ENCODE assay signal across 24 cellular contexts in genomic region chr22:20107951-20108756, GRCh38. TPM values are rescaled to one million over a fixed set of nuclear protein-coding genes. Genes with fewer than 3 reads are reported as not detected.
A peak's percentile ranks its signal among the peaks of the same experiment; 100 is the strongest.
DNase-seq lines count a peak whose midpoint lies in the region; ATAC-seq, FAIRE-seq and TF ChIP-seq lines count a peak whose summit lies in the region.
"Had no signal": no experiment of that assay in that cellular context is flagged by ENCODE, and none has a peak within 500 bp of the region (broad histone marks: within the 10 kb centered on the region; RNA-seq: fewer than 3 reads in every experiment).

No MANE protein-coding gene starts in this region.

- H3K9me1 ChIP-seq in K562 (ENCODE audit: control insufficient read depth, insufficient read depth, low read length), result peaks cover 5% of the 10 kb centered on the region

- peaks cover 20% of the 10 kb centered on the region for H3K36me3 Mint-ChIP-seq in activated CD4-positive, alpha-beta T cell treated with anti-CD3 and anti-CD28 coated beads, Interleukin-2, amount 10 ng/mL, durations not matched to agents 7 days and 5 days (ENCODE audit: low read depth)
- H3K36me3 Mint-ChIP-seq in CD8-positive, alpha-beta memory T cell, result peaks cover 0 to 79% (median 8%) of the 10 kb centered on the region in 3 donors
- H3K36me3 Mint-ChIP-seq in neural crest cell (ENCODE audit: low read depth) (peaks cover 12% of the 10 kb centered on the region), Caco-2 (ENCODE audit: insufficient read depth, unreplicated experiment) (peaks cover 90% of the 10 kb centered on the region)

- no peaks in the 10 kb centered on the region for H3K27me3 ChIP-seq in CD8-positive, alpha-beta memory T cell (ENCODE audit: insufficient read depth, low read length, poor library complexity, severe bottlenecking)
- no peaks in the 10 kb centered on the region for H3K27me3 ChIP-seq in K562 (ENCODE audit: control insufficient read depth in 2 of 2, insufficient read depth in 2 of 2, low read length in 2 of 2)
- no peaks in the 10 kb centered on the region for H3K27me3 ChIP-seq in Caco-2 (replicated peaks; ENCODE audit: control insufficient read depth, insufficient read depth, low read length)

- no peak for TF ChIP-seq EP300 in K562 (IDR thresholded peaks at IDR 0.05; ENCODE audit: low read length)

- TF ChIP-seq CTCF in K562 (IDR thresholded peaks at IDR 0.05 in 2 of 3, conservative IDR thresholded peaks at IDR 0.05 in 1 of 3; ENCODE audit: insufficient read depth in 2 of 3, low read depth in 1 of 3, low read length in 3 of 3) (no peak), neural crest cell (conservative IDR thresholded peaks at IDR 0.05) (no peak), Caco-2 (IDR thresholded peaks at IDR 0.05; ENCODE audit: insufficient read depth in 1 of 2, low read depth in 1 of 2, low read length in 1 of 2, severe bottlenecking in 1 of 2, unreplicated experiment in 1 of 2) (no peak)

- no peak overlapping the region for H3K4me2 ChIP-seq in K562 (ENCODE audit: insufficient read depth, low read length)
- H3K4me2 ChIP-seq: smooth muscle cell had no signal

- peak overlapping the region in 1 of 2 experiments; percentile 48; a peak in 2 of 4 replicates for H3K9ac ChIP-seq in K562 (ENCODE audit: insufficient read depth in 1 of 2, low read depth in 2 of 2, low read length in 2 of 2)

- H3K9me3 Mint-ChIP-seq in activated CD4-positive, alpha-beta T cell treated with anti-CD3 and anti-CD28 coated beads, Interleukin-2, amount 10 ng/mL, durations not matched to agents 7 days and 5 days, result no peaks in the 10 kb centered on the region
- H3K9me3 Mint-ChIP-seq in CD8-positive, alpha-beta memory T cell, result no peaks in the 10 kb centered on the region
- no peaks in the 10 kb centered on the region for H3K9me3 Mint-ChIP-seq in neural crest cell
- no peaks in the 10 kb centered on the region for H3K9me3 Mint-ChIP-seq in Caco-2 (ENCODE audit: unreplicated experiment)
- H3K9me3 Mint-ChIP-seq: activated naive CD4-positive, alpha-beta T cell treated with anti-CD3 and anti-CD28 coated beads for 36 hours; brain; dendritic cell treated with granulocyte-macrophage colony-stimulating factor and Interleukin-4, amounts not matched to agents 40 ng/mL and 50 ng/mL, for 4 days; nephron progenitor cell had no signal

- no peak for TF ChIP-seq RAD21 in K562 (CRISPR knock-in tag; conservative IDR thresholded peaks at IDR 0.05 in 1 of 2, IDR thresholded peaks at IDR 0.05 in 1 of 2)

- H4K20me1 ChIP-seq in K562 (replicated peaks; ENCODE audit: control insufficient read depth, insufficient read depth, low read length), result peaks cover 80% of the 10 kb centered on the region

- BruUV-seq in K562 (replicated peaks; lab: Mats Ljungman, UMichigan) (no TSS peak), Caco-2 (replicated peaks; lab: Mats Ljungman, UMichigan) (no TSS peak)

- POLR2A ChIA-PET in activated CD4-positive, alpha-beta T cell treated with anti-CD3 and anti-CD28 coated beads, Interleukin-2, amount 10 ng/mL, durations not matched to agents 7 days and 5 days (lab: Charles Lee), result no interaction called here
- POLR2A ChIA-PET in CD8-positive, alpha-beta memory T cell (lab: Charles Lee), result interaction anchor here (0.6 to 1.5 kb wide), 2 partner anchors 9 to 37 kb away, joined by 4 to 5 read pairs; partner anchors contain the start of gene TRMT2A
- POLR2A ChIA-PET in K562 (lab: Yijun Ruan, JAX), result interaction anchor here (0.5 to 20.7 kb wide), 26 partner anchors 10 to 874 kb away, joined by 3 to 513 read pairs (median 3); partner anchors contain the start of genes DGCR6L, LZTR1, RANBP1 and TANGO2
- POLR2A ChIA-PET in Caco-2 (lab: Charles Lee), result interaction anchor here (1.1 kb wide), 1 partner anchor 9 kb away, joined by 3 read pairs; the partner anchor contains the start of gene TRMT2A

- H3K79me2 ChIP-seq in K562 (ENCODE audit: control insufficient read depth, insufficient read depth, low read length), result peaks cover 20% of the 10 kb centered on the region

- no peak for DNase-seq in activated CD4-positive, alpha-beta T cell treated with anti-CD3 and anti-CD28 coated beads, Interleukin-2, amount 10 ng/mL, durations not matched to agents 7 days and 5 days
- DNase-seq in activated CD4-positive, alpha-beta T cell treated with anti-CD3 and anti-CD28 coated beads, Interleukin-2, amount 50 U/mL, for 1 hour, result no peak
- peak in 1 of 5 donors; percentile 38 for DNase-seq in CD8-positive, alpha-beta memory T cell
- DNase-seq in K562 (ENCODE audit: extremely low read depth in 1 of 4, low spot score in 3 of 4), result no peak
- DNase-seq in neural crest cell (ENCODE audit: low read depth, low spot score), result no peak
- no peak for DNase-seq in iPS-NIHi11 (ENCODE audit: low spot score)
- DNase-seq in iPS-NIHi7 (ENCODE audit: extremely low spot score), result no peak
- no peak for DNase-seq in Caco-2
- DNase-seq: activated CD4-positive, CD25-positive, alpha-beta regulatory T cell; activated CD8-positive, alpha-beta memory T cell treated with anti-CD3 and anti-CD28 coated beads, Interleukin-2, amount 50 U/mL, for 4 hours; activated naive CD4-positive, alpha-beta T cell treated with anti-CD3 and anti-CD28 coated beads for 36 hours; DMS53; mesenchymal stem cell; NCI-H1694; NCI-H2227 treated with DMSO at 0.1 percent for 48 hours; NCI-H774; nephron progenitor cell; OCI-M1; stimulated activated CD4-positive, alpha-beta T cell treated with anti-CD3 and anti-CD28 coated beads, Interleukin-4, amount 100 ng/mL, for 4 hours had no signal

- H3K27ac Mint-ChIP-seq in activated CD4-positive, alpha-beta T cell treated with anti-CD3 and anti-CD28 coated beads, Interleukin-2, amount 10 ng/mL, durations not matched to agents 7 days and 5 days, result peak overlapping the region; percentile 64
- H3K27ac Mint-ChIP-seq in CD8-positive, alpha-beta memory T cell, result peak overlapping the region in 5 of 8 donors; percentile 42 to 96 (median 70)
- peak overlapping the region; percentile 81 for H3K27ac Mint-ChIP-seq in neural crest cell (ENCODE audit: unreplicated experiment)
- H3K27ac Mint-ChIP-seq in Caco-2 (ENCODE audit: unreplicated experiment), result no peak overlapping the region
- H3K27ac Mint-ChIP-seq: dendritic cell treated with granulocyte-macrophage colony-stimulating factor and Interleukin-4, amounts not matched to agents 40 ng/mL and 50 ng/mL, for 4 days; nephron progenitor cell had no signal

- ATAC-seq in K562, result no peak
- ATAC-seq: psoas muscle had no signal

- H3K4me3 Mint-ChIP-seq in activated CD4-positive, alpha-beta T cell treated with anti-CD3 and anti-CD28 coated beads, Interleukin-2, amount 10 ng/mL, durations not matched to agents 7 days and 5 days, result no peak overlapping the region
- no peak overlapping the region for H3K4me3 Mint-ChIP-seq in CD8-positive, alpha-beta memory T cell
- H3K4me3 Mint-ChIP-seq in neural crest cell (peak overlapping the region; percentile 72), Caco-2 (ENCODE audit: unreplicated experiment) (no peak overlapping the region)
- H3K4me3 Mint-ChIP-seq: activated naive CD4-positive, alpha-beta T cell treated with anti-CD3 and anti-CD28 coated beads for 36 hours; brain; dendritic cell treated with granulocyte-macrophage colony-stimulating factor and Interleukin-4, amounts not matched to agents 40 ng/mL and 50 ng/mL, for 4 days; nephron progenitor cell had no signal

- H3K4me1 Mint-ChIP-seq in activated CD4-positive, alpha-beta T cell treated with anti-CD3 and anti-CD28 coated beads, Interleukin-2, amount 10 ng/mL, durations not matched to agents 7 days and 5 days, result peaks cover 16% of the 10 kb centered on the region
- peaks cover 7 to 16% (median 10%) of the 10 kb centered on the region in 3 donors for H3K4me1 Mint-ChIP-seq in CD8-positive, alpha-beta memory T cell
- H3K4me1 Mint-ChIP-seq in neural crest cell (peaks cover 7% of the 10 kb centered on the region), Caco-2 (ENCODE audit: low read depth, unreplicated experiment) (no peaks in the 10 kb centered on the region)
- H3K4me1 Mint-ChIP-seq: nephron progenitor cell had no signal

- FAIRE-seq in K562 (lab: Jason Lieb, UNC), result no peak
- FAIRE-seq: GM12892 had no signal

- H3K4me1 ChIP-seq in CD8-positive, alpha-beta memory T cell (ENCODE audit: insufficient read depth, low read length), result no peaks in the 10 kb centered on the region
- H3K4me1 ChIP-seq in K562 (replicated peaks in 1 of 2; ENCODE audit: control insufficient read depth in 2 of 2, insufficient read depth in 2 of 2, low read length in 2 of 2) (peaks cover 0 to 58% of the 10 kb centered on the region in 2 experiments; a peak in 3 of 5 replicates), Caco-2 (no peaks in the 10 kb centered on the region)

- no peak overlapping the region for H2AFZ ChIP-seq in K562 (ENCODE audit: low read depth, low read length)

- H3K36me3 ChIP-seq in CD8-positive, alpha-beta memory T cell (ENCODE audit: insufficient read depth, low read length), result peaks cover 71% of the 10 kb centered on the region
- peaks cover 97% of the 10 kb centered on the region for H3K36me3 ChIP-seq in K562 (ENCODE audit: control insufficient read depth, insufficient read depth, low read length)
- peaks cover 11% of the 10 kb centered on the region for H3K36me3 ChIP-seq in Caco-2 (ENCODE audit: control insufficient read depth, insufficient read depth, low read length)

- 85% methylated on average over 13 of the region's 13 CpGs for WGBS in K562 (ENCODE audit: insufficient coverage, low coverage, missing lambda C conversion rate)

- intact Hi-C loops in K562 (cut with micrococcal nuclease) (no loop called here), Caco-2 (cut with micrococcal nuclease; ENCODE audit: unreplicated experiment) (no loop called here)

- H3K27ac ChIP-seq in CD8-positive, alpha-beta memory T cell (ENCODE audit: low read depth, low read length), result no peak overlapping the region
- H3K27ac ChIP-seq in K562 (ENCODE audit: extremely low read depth, low read depth, low read length), result no peak overlapping the region

- H3K9me3 ChIP-seq in CD8-positive, alpha-beta memory T cell (ENCODE audit: low read length), result no peaks in the 10 kb centered on the region
- no peaks in the 10 kb centered on the region for H3K9me3 ChIP-seq in K562 (replicated peaks; ENCODE audit: control insufficient read depth, insufficient read depth, low read depth, low read length)
- no peaks in the 10 kb centered on the region for H3K9me3 ChIP-seq in Caco-2
- H3K9me3 ChIP-seq: psoas muscle had no signal

- in situ Hi-C loops in K562 (cut with MboI), result no loop called here

- H3K27me3 Mint-ChIP-seq in activated CD4-positive, alpha-beta T cell treated with anti-CD3 and anti-CD28 coated beads, Interleukin-2, amount 10 ng/mL, durations not matched to agents 7 days and 5 days, result no peaks in the 10 kb centered on the region
- no peaks in the 10 kb centered on the region for H3K27me3 Mint-ChIP-seq in CD8-positive, alpha-beta memory T cell
- H3K27me3 Mint-ChIP-seq in neural crest cell (ENCODE audit: low read depth), result peaks cover 9% of the 10 kb centered on the region
- H3K27me3 Mint-ChIP-seq in Caco-2 (ENCODE audit: insufficient read depth, unreplicated experiment), result no peaks in the 10 kb centered on the region
- H3K27me3 Mint-ChIP-seq: brain; dendritic cell treated with granulocyte-macrophage colony-stimulating factor and Interleukin-4, amounts not matched to agents 40 ng/mL and 50 ng/mL, for 4 days had no signal

- peak; percentile 31 for TF ChIP-seq POLR2A in K562 (conservative IDR thresholded peaks at IDR 0.05)

- no peak overlapping the region for H3K4me3 ChIP-seq in CD8-positive, alpha-beta memory T cell (ENCODE audit: low read length)
- no peak overlapping the region for H3K4me3 ChIP-seq in K562
- H3K4me3 ChIP-seq in Caco-2 (ENCODE audit: low read depth, low read length), result no peak overlapping the region
- H3K4me3 ChIP-seq: psoas muscle, smooth muscle cell had no signal

- CTCF ChIA-PET in activated CD4-positive, alpha-beta T cell treated with anti-CD3 and anti-CD28 coated beads, Interleukin-2, amount 10 ng/mL, durations not matched to agents 7 days and 5 days (lab: Charles Lee), result interaction anchor here (0.6 to 1.4 kb wide), 3 partner anchors 9 to 22 kb away, joined by 3 read pairs; partner anchors contain the start of gene TRMT2A
- CTCF ChIA-PET in CD8-positive, alpha-beta memory T cell (lab: Charles Lee), result interaction anchor here (0.8 to 1.8 kb wide), 2 partner anchors 16 to 21 kb away, joined by 3 to 4 read pairs; no protein-coding TSS in a partner anchor
- CTCF ChIA-PET in K562 (lab: Yijun Ruan, JAX; ENCODE audit: low intra/inter-chr PET ratio), result no interaction called here
- CTCF ChIA-PET in Caco-2 (lab: Charles Lee), result no interaction called here

RNA-seq across cellular contexts. Expression of gene RANBP1, which starts 7.8 kb away (rescaled TPM):
- 100 to 1,000 TPM; 229 to 234 TPM for total RNA-seq in activated CD4-positive, alpha-beta T cell treated with anti-CD3 and anti-CD28 coated beads, Interleukin-2, amount 10 ng/mL, durations not matched to agents 7 days and 5 days
- 100 to 1,000 TPM; 436 to 459 TPM for total RNA-seq in CD8-positive, alpha-beta memory T cell
- 102 TPM for polyA plus RNA-seq in CD8-positive, alpha-beta memory T cell
- 525 and 801 TPM in 2 replicates for total RNA-seq in K562 (2011; cell fraction: chromatin; rRNA removed; ENCODE audit: low replicate concordance)
- 523 and 591 TPM in 2 replicates for total RNA-seq in K562 (2011; cell fraction: nucleolus; rRNA removed)
- total RNA-seq in K562 (2011; cell fraction: nucleoplasm; rRNA removed), result 545 and 554 TPM in 2 replicates
- 2,045 and 2,260 TPM in 2 replicates for total RNA-seq in K562 (2014; rRNA removed)
- 1,191 and 1,409 TPM in 2 replicates for total RNA-seq in K562 (2014; rRNA removed; fragmentation: Illumina TruSeq; extraction: Trizol)
- total RNA-seq in K562 (2015; rRNA removed; fragmentation: Illumina TruSeq; extraction: Trizol), result 1,591 and 1,659 TPM in 2 replicates
- total RNA-seq in K562 (2021), result 1,289 and 1,311 TPM in 2 replicates
- polyA plus RNA-seq in K562 (2011; rRNA removed), result 1,082 and 1,351 TPM in 2 replicates
- polyA plus RNA-seq in K562 (2011; cell fraction: cytosol; rRNA removed), result 950 and 1,655 TPM in 2 replicates
- 1,008 and 1,512 TPM in 2 replicates for polyA plus RNA-seq in K562 (2011; cell fraction: nucleus; rRNA removed)
- polyA plus RNA-seq in K562 (2012), result 795 and 1,074 TPM in 2 replicates
- 1,518 and 1,621 TPM in 2 replicates for polyA plus RNA-seq in K562 (2014; fragmentation: Illumina TruSeq; extraction: Trizol)
- polyA plus RNA-seq in K562 (2014; fragmentation: Nextera tagmentation; extraction: Ambion mirVana), result 100 to 1,000 TPM; 162 to 207 TPM
- 2,237 and 2,891 TPM in 2 replicates for polyA plus RNA-seq in K562 (2014; rRNA removed)
- polyA minus RNA-seq in K562 (2011; rRNA and poly(A)+ RNA removed), result 896 and 959 TPM in 2 replicates
- polyA minus RNA-seq in K562 (2011; cell fraction: cytosol; rRNA and poly(A)+ RNA removed), result 618 and 835 TPM in 2 replicates
- polyA minus RNA-seq in K562 (2011; cell fraction: nucleus; rRNA and poly(A)+ RNA removed), result 183 and 414 TPM in 2 replicates
- total RNA-seq in neural crest cell, result 469 and 489 TPM in 2 replicates
- 365 and 385 TPM in 2 replicates for total RNA-seq in Caco-2 (2022)

RNA-seq across cellular contexts. Expression of gene TRMT2A, which starts 8.9 kb away (rescaled TPM):
- total RNA-seq in activated CD4-positive, alpha-beta T cell treated with anti-CD3 and anti-CD28 coated beads, Interleukin-2, amount 10 ng/mL, durations not matched to agents 7 days and 5 days, result 10 to 100 TPM; 85.5 to 91.4 TPM
- total RNA-seq in CD8-positive, alpha-beta memory T cell, result 100 to 1,000 TPM; 108 to 121 TPM
- 35.6 TPM for polyA plus RNA-seq in CD8-positive, alpha-beta memory T cell
- total RNA-seq in K562 (2011; cell fraction: chromatin; rRNA removed; ENCODE audit: low replicate concordance), result 249 and 785 TPM in 2 replicates
- 623 and 778 TPM in 2 replicates for total RNA-seq in K562 (2011; cell fraction: nucleolus; rRNA removed)
- total RNA-seq in K562 (2011; cell fraction: nucleoplasm; rRNA removed), result 344 and 378 TPM in 2 replicates
- total RNA-seq in K562 (2014; rRNA removed), result 203 and 254 TPM in 2 replicates
- 31.5 and 47.4 TPM in 2 replicates for total RNA-seq in K562 (2014; rRNA removed; fragmentation: Illumina TruSeq; extraction: Trizol)
- total RNA-seq in K562 (2015; rRNA removed; fragmentation: Illumina TruSeq; extraction: Trizol), result 151 and 170 TPM in 2 replicates
- 222 and 242 TPM in 2 replicates for total RNA-seq in K562 (2021)
- 102 and 189 TPM in 2 replicates for polyA plus RNA-seq in K562 (2011; rRNA removed)
- 155 and 253 TPM in 2 replicates for polyA plus RNA-seq in K562 (2011; cell fraction: cytosol; rRNA removed)
- polyA plus RNA-seq in K562 (2011; cell fraction: nucleus; rRNA removed), result 1,476 and 1,701 TPM in 2 replicates
- 173 and 189 TPM in 2 replicates for polyA plus RNA-seq in K562 (2012)
- 140 and 177 TPM in 2 replicates for polyA plus RNA-seq in K562 (2014; fragmentation: Illumina TruSeq; extraction: Trizol)
- polyA plus RNA-seq in K562 (2014; fragmentation: Nextera tagmentation; extraction: Ambion mirVana), result 1 to 10 TPM; 1.6 to 6.6 TPM
- polyA plus RNA-seq in K562 (2014; rRNA removed), result 258 and 265 TPM in 2 replicates
- polyA minus RNA-seq in K562 (2011; rRNA and poly(A)+ RNA removed), result 57.9 and 72.9 TPM in 2 replicates
- polyA minus RNA-seq in K562 (2011; cell fraction: cytosol; rRNA and poly(A)+ RNA removed), result 87.3 and 128 TPM in 2 replicates
- polyA minus RNA-seq in K562 (2011; cell fraction: nucleus; rRNA and poly(A)+ RNA removed), result 286 and 369 TPM in 2 replicates
- total RNA-seq in neural crest cell, result 75.1 and 77.7 TPM in 2 replicates
- 41.1 and 43.0 TPM in 2 replicates for total RNA-seq in Caco-2 (2022)

RNA-seq across cellular contexts. Expression of gene ZDHHC8, which starts 23.4 kb away (rescaled TPM):
- total RNA-seq in activated CD4-positive, alpha-beta T cell treated with anti-CD3 and anti-CD28 coated beads, Interleukin-2, amount 10 ng/mL, durations not matched to agents 7 days and 5 days, result 10 to 100 TPM; 57.9 to 58.9 TPM
- total RNA-seq in CD8-positive, alpha-beta memory T cell, result 10 to 100 TPM; 74.7 to 80.7 TPM
- 4.4 TPM for polyA plus RNA-seq in CD8-positive, alpha-beta memory T cell
- total RNA-seq in K562 (2011; cell fraction: chromatin; rRNA removed; ENCODE audit: low replicate concordance), result 77.3 and 229 TPM in 2 replicates
- 110 and 113 TPM in 2 replicates for total RNA-seq in K562 (2011; cell fraction: nucleolus; rRNA removed)
- total RNA-seq in K562 (2011; cell fraction: nucleoplasm; rRNA removed), result 89.5 and 103 TPM in 2 replicates
- 16.4 and 27.9 TPM in 2 replicates for total RNA-seq in K562 (2014; rRNA removed)
- total RNA-seq in K562 (2014; rRNA removed; fragmentation: Illumina TruSeq; extraction: Trizol), result 4.5 and 7.5 TPM in 2 replicates
- total RNA-seq in K562 (2015; rRNA removed; fragmentation: Illumina TruSeq; extraction: Trizol), result 9.8 and 11.3 TPM in 2 replicates
- 99.5 and 109 TPM in 2 replicates for total RNA-seq in K562 (2021)
- polyA plus RNA-seq in K562 (2011; rRNA removed), result 21.3 and 39.4 TPM in 2 replicates
- polyA plus RNA-seq in K562 (2011; cell fraction: cytosol; rRNA removed), result 30.5 and 34.1 TPM in 2 replicates
- polyA plus RNA-seq in K562 (2011; cell fraction: nucleus; rRNA removed), result 388 and 500 TPM in 2 replicates
- 47.3 and 69.3 TPM in 2 replicates for polyA plus RNA-seq in K562 (2012)
- polyA plus RNA-seq in K562 (2014; fragmentation: Illumina TruSeq; extraction: Trizol), result 34.6 and 58.2 TPM in 2 replicates
- polyA plus RNA-seq in K562 (2014; fragmentation: Nextera tagmentation; extraction: Ambion mirVana), result under 1 TPM; 0.04 to 0.15 TPM
- 74.5 and 108 TPM in 2 replicates for polyA plus RNA-seq in K562 (2014; rRNA removed)
- polyA minus RNA-seq in K562 (2011; rRNA and poly(A)+ RNA removed), result 5.1 and 6.4 TPM in 2 replicates
- polyA minus RNA-seq in K562 (2011; cell fraction: cytosol; rRNA and poly(A)+ RNA removed), result 26.3 and 42.5 TPM in 2 replicates
- 38.9 and 55.3 TPM in 2 replicates for polyA minus RNA-seq in K562 (2011; cell fraction: nucleus; rRNA and poly(A)+ RNA removed)
- 82.1 and 98.9 TPM in 2 replicates for total RNA-seq in neural crest cell
- total RNA-seq in Caco-2 (2022), result 39.9 and 45.7 TPM in 2 replicates

RNA-seq across cellular contexts. Expression of gene DGCR8, which starts 28.1 kb away (rescaled TPM):
- total RNA-seq in activated CD4-positive, alpha-beta T cell treated with anti-CD3 and anti-CD28 coated beads, Interleukin-2, amount 10 ng/mL, durations not matched to agents 7 days and 5 days, result 10 to 100 TPM; 51.2 to 54.5 TPM
- total RNA-seq in CD8-positive, alpha-beta memory T cell, result 10 to 100 TPM; 68.6 to 73.8 TPM
- 10.6 TPM for polyA plus RNA-seq in CD8-positive, alpha-beta memory T cell
- 638 and 1,105 TPM in 2 replicates for total RNA-seq in K562 (2011; cell fraction: chromatin; rRNA removed; ENCODE audit: low replicate concordance)
- total RNA-seq in K562 (2011; cell fraction: nucleolus; rRNA removed), result 550 and 577 TPM in 2 replicates
- total RNA-seq in K562 (2011; cell fraction: nucleoplasm; rRNA removed), result 502 and 511 TPM in 2 replicates
- 107 and 108 TPM in 2 replicates for total RNA-seq in K562 (2014; rRNA removed)
- 43.7 and 49.4 TPM in 2 replicates for total RNA-seq in K562 (2014; rRNA removed; fragmentation: Illumina TruSeq; extraction: Trizol)
- total RNA-seq in K562 (2015; rRNA removed; fragmentation: Illumina TruSeq; extraction: Trizol), result 80.1 and 81.2 TPM in 2 replicates
- total RNA-seq in K562 (2021), result 116 and 119 TPM in 2 replicates
- 81.8 and 155 TPM in 2 replicates for polyA plus RNA-seq in K562 (2011; rRNA removed)
- 51.2 and 92.7 TPM in 2 replicates for polyA plus RNA-seq in K562 (2011; cell fraction: cytosol; rRNA removed)
- polyA plus RNA-seq in K562 (2011; cell fraction: nucleus; rRNA removed), result 1,167 and 1,418 TPM in 2 replicates
- polyA plus RNA-seq in K562 (2012), result 76.7 and 85.3 TPM in 2 replicates
- 70.4 and 75.0 TPM in 2 replicates for polyA plus RNA-seq in K562 (2014; fragmentation: Illumina TruSeq; extraction: Trizol)
- polyA plus RNA-seq in K562 (2014; fragmentation: Nextera tagmentation; extraction: Ambion mirVana), result 1 to 10 TPM; 5.9 to 7.7 TPM
- polyA plus RNA-seq in K562 (2014; rRNA removed), result 135 and 144 TPM in 2 replicates
- 62.1 and 82.0 TPM in 2 replicates for polyA minus RNA-seq in K562 (2011; rRNA and poly(A)+ RNA removed)
- 35.2 and 46.4 TPM in 2 replicates for polyA minus RNA-seq in K562 (2011; cell fraction: cytosol; rRNA and poly(A)+ RNA removed)
- polyA minus RNA-seq in K562 (2011; cell fraction: nucleus; rRNA and poly(A)+ RNA removed), result 210 and 349 TPM in 2 replicates
- total RNA-seq in neural crest cell, result 86.3 and 86.5 TPM in 2 replicates
- 53.1 and 60.0 TPM in 2 replicates for total RNA-seq in Caco-2 (2022)

RNA-seq across cellular contexts. Expression of gene CCDC188, which starts 42.7 kb away (rescaled TPM):
- total RNA-seq in activated CD4-positive, alpha-beta T cell treated with anti-CD3 and anti-CD28 coated beads, Interleukin-2, amount 10 ng/mL, durations not matched to agents 7 days and 5 days, result under 1 TPM; 0.12 to 0.23 TPM
- not detected for total RNA-seq in CD8-positive, alpha-beta memory T cell
- not detected for polyA plus RNA-seq in CD8-positive, alpha-beta memory T cell
- total RNA-seq in K562 (2011; cell fraction: chromatin; rRNA removed; ENCODE audit: low replicate concordance), result not detected in 2 replicates
- total RNA-seq in K562 (2011; cell fraction: nucleolus; rRNA removed), result not detected in 2 replicates
- not detected in 2 replicates for total RNA-seq in K562 (2011; cell fraction: nucleoplasm; rRNA removed)
- total RNA-seq in K562 (2014; rRNA removed) (not detected in 2 replicates), K562 (2014; rRNA removed; fragmentation: Illumina TruSeq; extraction: Trizol) (not detected in 2 replicates), K562 (2015; rRNA removed; fragmentation: Illumina TruSeq; extraction: Trizol) (not detected in 2 replicates), K562 (2021) (not detected in 2 replicates), neural crest cell (8.2 and 8.6 TPM in 2 replicates), Caco-2 (2022) (not detected in 2 replicates)
- polyA plus RNA-seq in K562 (2011; rRNA removed) (not detected in 2 replicates), K562 (2014; fragmentation: Illumina TruSeq; extraction: Trizol) (not detected in 2 replicates), K562 (2014; fragmentation: Nextera tagmentation; extraction: Ambion mirVana) (not detected), K562 (2014; rRNA removed) (not detected in 2 replicates)
- not detected in 2 replicates for polyA plus RNA-seq in K562 (2011; cell fraction: cytosol; rRNA removed)
- polyA plus RNA-seq in K562 (2011; cell fraction: nucleus; rRNA removed), result not detected in 2 replicates
- 0.26 TPM in 1 of 2 replicates, not detected in the other for polyA plus RNA-seq in K562 (2012)
- polyA minus RNA-seq in K562 (2011; rRNA and poly(A)+ RNA removed), result not detected in 2 replicates
- polyA minus RNA-seq in K562 (2011; cell fraction: cytosol; rRNA and poly(A)+ RNA removed), result not detected in 2 replicates
- polyA minus RNA-seq in K562 (2011; cell fraction: nucleus; rRNA and poly(A)+ RNA removed), result not detected in 2 replicates
- total RNA-seq: activated naive CD4-positive, alpha-beta T cell treated with anti-CD3 and anti-CD28 coated beads for 36 hours; smooth muscle cell had no signal
- polyA plus RNA-seq: smooth muscle cell had no signal

Comparison
In these comparisons a context has a peak if more than half of its experiments do, and no peak if none do; other contexts are left out.
1. CTCF ChIA-PET loops: an anchor here in activated CD4-positive, alpha-beta T cell treated with anti-CD3 and anti-CD28 coated beads, Interleukin-2, amount 10 ng/mL, durations not matched to agents 7 days and 5 days (0.6 to 1.4 kb wide) and CD8-positive, alpha-beta memory T cell (0.8 to 1.8 kb wide); none called in K562 and Caco-2.